ENCODE assay signal across 21 cellular contexts in genomic region chr20:15022921-15023320, GRCh38.
"Had no signal": no experiment of that assay in that cellular context is flagged by ENCODE, and none has a peak within 500 bp of the region (broad histone marks: within the 10 kb centered on the region; RNA-seq: fewer than 3 reads in every experiment).

No MANE protein-coding gene starts in this region.

- H2AFZ ChIP-seq: hepatocyte had no signal

- H3K36me3 ChIP-seq: gastroesophageal sphincter, heart left ventricle, lower lobe of right lung, pancreas, right lobe of liver, thoracic aorta, tibial nerve had no signal

- H3K79me2 ChIP-seq: hepatocyte had no signal

- H3K27ac ChIP-seq: epithelial cell of prostate, gastroesophageal sphincter, heart left ventricle, hepatocyte, lower lobe of right lung, pancreas, right lobe of liver, thoracic aorta, tibial nerve had no signal

- H3K4me1 ChIP-seq: gastroesophageal sphincter, heart left ventricle, lower lobe of right lung, pancreas, right lobe of liver, tibial nerve had no signal

- FAIRE-seq: pancreas, small intestine had no signal

- H3K4me2 ChIP-seq: hepatocyte had no signal

- H3K27me3 ChIP-seq: gastroesophageal sphincter, heart left ventricle, hepatocyte, pancreas, right lobe of liver, tibial nerve had no signal

- ATAC-seq: esophagus mucosa; gastroesophageal sphincter; heart left ventricle; left colon; left ventricle myocardium superior; lower lobe of right lung; natural killer cell; right lobe of liver; stimulated activated naive B cell treated with anti-CD40 and anti-IgM and Interleukin-4, amounts not matched to agents 10 μg/mL and 1 μg/mL and 100 μg/mL, for 72 hours had no signal

- H3K4me3 ChIP-seq: gastroesophageal sphincter, heart left ventricle, hepatocyte, lower lobe of right lung, pancreas, right lobe of liver, thoracic aorta, tibial nerve had no signal

- DNase-seq: cortex of kidney; effector CD4-positive, alpha-beta T cell; foreskin fibroblast; heart left ventricle; left colon; left ventricle myocardium superior; lower lobe of right lung; natural killer cell; occipital lobe; pancreas; right lobe of liver; small intestine; stimulated activated CD4-positive, alpha-beta T cell treated with anti-CD3 and anti-CD28 coated beads, Interleukin-15, amount 100 ng/mL, for 24 hours; stimulated activated CD4-positive, alpha-beta T cell treated with anti-CD3 and anti-CD28 coated beads, Interleukin-2, amount 100 ng/mL, for 48 hours; stimulated activated naive B cell treated with anti-CD40 and anti-IgM and Interleukin-4, amounts not matched to agents 10 μg/mL and 1 μg/mL and 100 μg/mL, for 72 hours had no signal

- H3K9me3 ChIP-seq: gastroesophageal sphincter, heart left ventricle, lower lobe of right lung, pancreas, right lobe of liver, thoracic aorta, tibial nerve had no signal
